Comparison of ENCODE assay signal across 1 cellular context in the genomic region with DNA sequence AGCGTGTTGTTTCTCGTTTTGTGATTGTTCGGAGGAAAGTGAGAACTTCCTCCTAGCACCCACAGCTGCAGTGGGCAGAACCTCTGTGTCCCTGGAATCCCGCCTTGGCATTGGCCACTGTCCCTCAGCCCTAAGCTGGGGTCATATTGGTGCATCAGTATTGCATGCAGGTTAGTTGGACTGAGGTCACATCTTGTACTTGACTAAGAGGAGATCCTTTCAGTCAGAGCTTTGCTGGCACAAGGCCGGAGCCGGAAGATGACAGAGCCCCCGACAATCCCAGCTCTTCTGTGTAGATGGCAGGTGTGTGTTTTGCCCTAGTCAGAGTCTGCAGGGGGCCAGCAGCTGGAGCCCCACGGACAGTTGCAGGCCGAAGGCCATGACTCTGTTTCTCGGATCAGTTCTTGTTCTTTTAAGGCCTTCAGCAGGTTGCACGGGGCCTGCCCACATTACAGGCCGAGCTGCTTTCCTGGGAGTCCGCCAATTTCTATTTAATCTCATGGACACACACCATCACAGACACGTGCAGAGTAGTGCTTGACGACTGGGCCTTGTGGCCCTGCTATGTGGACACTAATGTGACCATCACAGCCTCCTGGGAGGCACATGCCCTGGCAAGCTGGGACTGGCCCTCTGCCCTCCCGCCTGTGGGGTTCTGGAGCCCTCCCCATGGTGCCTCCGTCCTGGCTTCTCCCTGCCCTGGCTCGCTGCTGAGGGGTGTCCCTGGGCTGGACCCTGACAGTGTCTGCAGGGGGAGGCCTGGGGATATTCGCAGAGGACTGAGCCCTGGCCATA.
A peak's percentile ranks its signal among the peaks of the same experiment; 100 is the strongest.
TF ChIP-seq lines count a peak whose summit lies in the region.

No MANE protein-coding gene starts in this region.

TF ChIP-seq in K562, 482 proteins besides CTCF, POLR2A, EP300 and RAD21 (continues in another document):
- TF ChIP-seq BHLHE40 (IDR thresholded peaks at IDR 0.05; ENCODE audit: low read length) (peak; percentile 77), ZNF592 (IDR thresholded peaks at IDR 0.05) (no peak; the same call in 1 of the 2 replicates), RNF219 (CRISPR knock-in tag; IDR thresholded peaks at IDR 0.05) (no peak), ZNF398 (CRISPR knock-in tag; IDR thresholded peaks at IDR 0.05) (0 out of 2 replicates have a peak, but pooled peaks have one; percentile 27), YY1 (IDR thresholded peaks at IDR 0.05; ENCODE audit: borderline replicate concordance in 1 of 3, control insufficient read depth in 1 of 3, extremely low read depth in 1 of 3, insufficient read depth in 3 of 3, insufficient read length in 1 of 3, insufficient replicate concordance in 2 of 3, low read depth in 1 of 3, low read length in 2 of 3) (no peak), AFF1 (IDR thresholded peaks at IDR 0.05; ENCODE audit: low read depth in 1 of 2, partially characterized antibody in 2 of 2) (no peak), ZBTB5 (IDR thresholded peaks at IDR 0.05) (no peak), POLR3G (IDR thresholded peaks at IDR 0.05; ENCODE audit: extremely low read depth, insufficient read length, insufficient replicate concordance) (no peak), ZNF197 (CRISPR knock-in tag; IDR thresholded peaks at IDR 0.05; ENCODE audit: low read depth) (no peak), TARDBP (IDR thresholded peaks at IDR 0.05) (no peak), HNRNPUL1 (IDR thresholded peaks at IDR 0.05; ENCODE audit: low read length) (no peak), TOE1 (IDR thresholded peaks at IDR 0.05; ENCODE audit: borderline replicate concordance) (no peak), TOE1 (CRISPR knock-in tag; IDR thresholded peaks at IDR 0.05; ENCODE audit: borderline replicate concordance, low read depth) (no peak)
- TF ChIP-seq, protein P1, sequence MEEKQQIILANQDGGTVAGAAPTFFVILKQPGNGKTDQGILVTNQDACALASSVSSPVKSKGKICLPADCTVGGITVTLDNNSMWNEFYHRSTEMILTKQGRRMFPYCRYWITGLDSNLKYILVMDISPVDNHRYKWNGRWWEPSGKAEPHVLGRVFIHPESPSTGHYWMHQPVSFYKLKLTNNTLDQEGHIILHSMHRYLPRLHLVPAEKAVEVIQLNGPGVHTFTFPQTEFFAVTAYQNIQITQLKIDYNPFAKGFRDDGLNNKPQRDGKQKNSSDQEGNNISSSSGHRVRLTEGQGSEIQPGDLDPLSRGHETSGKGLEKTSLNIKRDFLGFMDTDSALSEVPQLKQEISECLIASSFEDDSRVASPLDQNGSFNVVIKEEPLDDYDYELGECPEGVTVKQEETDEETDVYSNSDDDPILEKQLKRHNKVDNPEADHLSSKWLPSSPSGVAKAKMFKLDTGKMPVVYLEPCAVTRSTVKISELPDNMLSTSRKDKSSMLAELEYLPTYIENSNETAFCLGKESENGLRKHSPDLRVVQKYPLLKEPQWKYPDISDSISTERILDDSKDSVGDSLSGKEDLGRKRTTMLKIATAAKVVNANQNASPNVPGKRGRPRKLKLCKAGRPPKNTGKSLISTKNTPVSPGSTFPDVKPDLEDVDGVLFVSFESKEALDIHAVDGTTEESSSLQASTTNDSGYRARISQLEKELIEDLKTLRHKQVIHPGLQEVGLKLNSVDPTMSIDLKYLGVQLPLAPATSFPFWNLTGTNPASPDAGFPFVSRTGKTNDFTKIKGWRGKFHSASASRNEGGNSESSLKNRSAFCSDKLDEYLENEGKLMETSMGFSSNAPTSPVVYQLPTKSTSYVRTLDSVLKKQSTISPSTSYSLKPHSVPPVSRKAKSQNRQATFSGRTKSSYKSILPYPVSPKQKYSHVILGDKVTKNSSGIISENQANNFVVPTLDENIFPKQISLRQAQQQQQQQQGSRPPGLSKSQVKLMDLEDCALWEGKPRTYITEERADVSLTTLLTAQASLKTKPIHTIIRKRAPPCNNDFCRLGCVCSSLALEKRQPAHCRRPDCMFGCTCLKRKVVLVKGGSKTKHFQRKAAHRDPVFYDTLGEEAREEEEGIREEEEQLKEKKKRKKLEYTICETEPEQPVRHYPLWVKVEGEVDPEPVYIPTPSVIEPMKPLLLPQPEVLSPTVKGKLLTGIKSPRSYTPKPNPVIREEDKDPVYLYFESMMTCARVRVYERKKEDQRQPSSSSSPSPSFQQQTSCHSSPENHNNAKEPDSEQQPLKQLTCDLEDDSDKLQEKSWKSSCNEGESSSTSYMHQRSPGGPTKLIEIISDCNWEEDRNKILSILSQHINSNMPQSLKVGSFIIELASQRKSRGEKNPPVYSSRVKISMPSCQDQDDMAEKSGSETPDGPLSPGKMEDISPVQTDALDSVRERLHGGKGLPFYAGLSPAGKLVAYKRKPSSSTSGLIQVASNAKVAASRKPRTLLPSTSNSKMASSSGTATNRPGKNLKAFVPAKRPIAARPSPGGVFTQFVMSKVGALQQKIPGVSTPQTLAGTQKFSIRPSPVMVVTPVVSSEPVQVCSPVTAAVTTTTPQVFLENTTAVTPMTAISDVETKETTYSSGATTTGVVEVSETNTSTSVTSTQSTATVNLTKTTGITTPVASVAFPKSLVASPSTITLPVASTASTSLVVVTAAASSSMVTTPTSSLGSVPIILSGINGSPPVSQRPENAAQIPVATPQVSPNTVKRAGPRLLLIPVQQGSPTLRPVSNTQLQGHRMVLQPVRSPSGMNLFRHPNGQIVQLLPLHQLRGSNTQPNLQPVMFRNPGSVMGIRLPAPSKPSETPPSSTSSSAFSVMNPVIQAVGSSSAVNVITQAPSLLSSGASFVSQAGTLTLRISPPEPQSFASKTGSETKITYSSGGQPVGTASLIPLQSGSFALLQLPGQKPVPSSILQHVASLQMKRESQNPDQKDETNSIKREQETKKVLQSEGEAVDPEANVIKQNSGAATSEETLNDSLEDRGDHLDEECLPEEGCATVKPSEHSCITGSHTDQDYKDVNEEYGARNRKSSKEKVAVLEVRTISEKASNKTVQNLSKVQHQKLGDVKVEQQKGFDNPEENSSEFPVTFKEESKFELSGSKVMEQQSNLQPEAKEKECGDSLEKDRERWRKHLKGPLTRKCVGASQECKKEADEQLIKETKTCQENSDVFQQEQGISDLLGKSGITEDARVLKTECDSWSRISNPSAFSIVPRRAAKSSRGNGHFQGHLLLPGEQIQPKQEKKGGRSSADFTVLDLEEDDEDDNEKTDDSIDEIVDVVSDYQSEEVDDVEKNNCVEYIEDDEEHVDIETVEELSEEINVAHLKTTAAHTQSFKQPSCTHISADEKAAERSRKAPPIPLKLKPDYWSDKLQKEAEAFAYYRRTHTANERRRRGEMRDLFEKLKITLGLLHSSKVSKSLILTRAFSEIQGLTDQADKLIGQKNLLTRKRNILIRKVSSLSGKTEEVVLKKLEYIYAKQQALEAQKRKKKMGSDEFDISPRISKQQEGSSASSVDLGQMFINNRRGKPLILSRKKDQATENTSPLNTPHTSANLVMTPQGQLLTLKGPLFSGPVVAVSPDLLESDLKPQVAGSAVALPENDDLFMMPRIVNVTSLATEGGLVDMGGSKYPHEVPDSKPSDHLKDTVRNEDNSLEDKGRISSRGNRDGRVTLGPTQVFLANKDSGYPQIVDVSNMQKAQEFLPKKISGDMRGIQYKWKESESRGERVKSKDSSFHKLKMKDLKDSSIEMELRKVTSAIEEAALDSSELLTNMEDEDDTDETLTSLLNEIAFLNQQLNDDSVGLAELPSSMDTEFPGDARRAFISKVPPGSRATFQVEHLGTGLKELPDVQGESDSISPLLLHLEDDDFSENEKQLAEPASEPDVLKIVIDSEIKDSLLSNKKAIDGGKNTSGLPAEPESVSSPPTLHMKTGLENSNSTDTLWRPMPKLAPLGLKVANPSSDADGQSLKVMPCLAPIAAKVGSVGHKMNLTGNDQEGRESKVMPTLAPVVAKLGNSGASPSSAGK (IDR thresholded peaks at IDR 0.05) = peak; percentile 49; the same call in 1 of the 2 replicates
- TF ChIP-seq, protein P2, sequence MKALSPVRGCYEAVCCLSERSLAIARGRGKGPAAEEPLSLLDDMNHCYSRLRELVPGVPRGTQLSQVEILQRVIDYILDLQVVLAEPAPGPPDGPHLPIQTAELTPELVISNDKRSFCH (CRISPR knock-in tag; IDR thresholded peaks at IDR 0.05) = no peak
- TF ChIP-seq, protein P2 (tag; IDR thresholded peaks at IDR 0.05) = no peak
